ENCODE assay signal across 1 cellular context in genomic region chr15:64144565-64145281, GRCh38.
A peak's percentile ranks its signal among the peaks of the same experiment; 100 is the strongest.
TF ChIP-seq lines count a peak whose summit lies in the region.

No MANE protein-coding gene starts in this region.

TF ChIP-seq in K562, 482 proteins besides CTCF, POLR2A, EP300 and RAD21:
- TF ChIP-seq SUPT5H (IDR thresholded peaks at IDR 0.05) (peak; percentile 27; the same call in 1 of the 2 replicates), ZNF184 (CRISPR knock-in tag; IDR thresholded peaks at IDR 0.05) (no peak), PHF20 (IDR thresholded peaks at IDR 0.05; ENCODE audit: partially characterized antibody) (no peak), BRCA1 (IDR thresholded peaks at IDR 0.05) (no peak), BRCA1 (CRISPR knock-in tag; IDR thresholded peaks at IDR 0.05) (no peak), GABPB1 (CRISPR knock-in tag; IDR thresholded peaks at IDR 0.05) (no peak), POLR2G (IDR thresholded peaks at IDR 0.05; ENCODE audit: low read depth, low read length) (peak; percentile 8; the same call in 1 of the 2 replicates), ATF4 (CRISPR knock-in tag; IDR thresholded peaks at IDR 0.05) (no peak), SIN3A (IDR thresholded peaks at IDR 0.05; ENCODE audit: borderline replicate concordance in 2 of 2, control insufficient read depth in 1 of 2, low read depth in 2 of 2, low read length in 2 of 2) (0 out of 4 replicates have a peak, but pooled peaks of 1 of the 2 experiments have one; percentile 44), ZHX1 (conservative IDR thresholded peaks at IDR 0.05; ENCODE audit: low read length) (no peak), U2AF2 (optimal IDR thresholded peaks at IDR 0.05; ENCODE audit: low read depth, low read length) (no peak), MCM5 (IDR thresholded peaks at IDR 0.05; ENCODE audit: low read depth) (no peak), TRIM28 (IDR thresholded peaks at IDR 0.05) (no peak), ZFP30 (CRISPR knock-in tag; IDR thresholded peaks at IDR 0.05; ENCODE audit: borderline replicate concordance) (no peak), TFE3 (CRISPR knock-in tag; IDR thresholded peaks at IDR 0.05) (no peak), LEF1 (IDR thresholded peaks at IDR 0.05) (no peak), THAP7 (CRISPR knock-in tag; IDR thresholded peaks at IDR 0.05) (no peak), E4F1 (CRISPR knock-in tag; IDR thresholded peaks at IDR 0.05; ENCODE audit: borderline replicate concordance) (no peak), ETV5 (CRISPR knock-in tag; IDR thresholded peaks at IDR 0.05; ENCODE audit: low read depth) (no peak), THRB (CRISPR knock-in tag; conservative IDR thresholded peaks at IDR 0.05) (no peak), E2F4 (CRISPR knock-in tag; IDR thresholded peaks at IDR 0.05; ENCODE audit: low read depth) (no peak), CBX3 (IDR thresholded peaks at IDR 0.05; ENCODE audit: borderline replicate concordance in 1 of 2, low read length in 2 of 2) (no peak), LCOR (CRISPR knock-in tag; IDR thresholded peaks at IDR 0.05) (no peak), ZNF79 (CRISPR knock-in tag; IDR thresholded peaks at IDR 0.05; ENCODE audit: low read depth) (no peak), NFATC3 (IDR thresholded peaks at IDR 0.05) (no peak), TFAP4 (CRISPR knock-in tag; IDR thresholded peaks at IDR 0.05; ENCODE audit: borderline replicate concordance) (peak; percentile 12; the same call in 1 of the 2 replicates)
